ENCODE assay signal across 34 cellular contexts in the genomic region with DNA sequence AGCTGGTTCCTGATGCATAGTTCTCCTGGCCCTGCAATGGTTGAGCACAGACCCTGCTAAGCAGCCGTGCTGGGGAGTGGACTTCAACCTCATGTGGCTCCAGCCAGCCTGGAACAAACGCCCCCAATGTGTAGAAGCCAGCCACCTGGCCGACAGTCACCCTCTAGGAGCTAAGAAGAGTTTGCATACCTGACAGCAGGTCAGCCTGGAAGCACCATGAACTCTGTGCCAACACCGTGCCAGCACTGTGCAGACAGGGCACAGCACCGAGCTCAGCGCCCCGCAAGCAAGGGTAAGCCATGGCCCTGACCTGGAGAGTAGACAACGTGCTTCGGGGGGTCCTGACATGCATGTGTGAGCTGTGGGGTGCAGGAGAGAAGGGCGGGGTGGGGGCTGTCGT.
"Had no signal": no experiment of that assay in that cellular context is flagged by ENCODE, and none has a peak within 500 bp of the region (broad histone marks: within the 10 kb centered on the region; RNA-seq: fewer than 3 reads in every experiment).

No MANE protein-coding gene starts in this region.

- DNase-seq: activated CD4-positive, alpha-beta memory T cell treated with anti-CD3 and anti-CD28 coated beads, Interleukin-2, amount 10 ng/mL, durations not matched to agents 7 days and 5 days; activated CD4-positive, alpha-beta T cell treated with anti-CD3 and anti-CD28 coated beads for 1 hour; activated CD4-positive, alpha-beta T cell treated with anti-CD3 and anti-CD28 coated beads for 48 hours; activated CD4-positive, CD25-positive, alpha-beta regulatory T cell; activated CD8-positive, alpha-beta memory T cell treated with anti-CD3 and anti-CD28 coated beads for 24 hours; activated effector memory CD4-positive, alpha-beta T cell treated with anti-CD3 and anti-CD28 coated beads, Interleukin-2, amount 50 U/mL, for 16 hours; activated naive CD4-positive, alpha-beta T cell; activated T-cell treated with anti-CD3 and anti-CD28 coated beads, Interleukin-2, amount 50 U/mL, for 1 hour; activated T-cell treated with anti-CD3 and anti-CD28 coated beads, Interleukin-2, amount 50 U/mL, for 72 hours; adrenal gland; body of pancreas; NCI-H1105; NCI-H1436; NCI-H1694; NCI-H1930; NCI-H2171; NCI-H510A; NCI-H526; NCI-H748 treated with DMSO at 0.1 percent for 48 hours; NK-92 treated with Interleukin-12 subunit alpha and Interleukin-12 subunit beta, amount 100 ng/mL, for 24 hours; PC-3; RPMI8226; SHP77 treated with DMSO at 0.1 percent for 48 hours; SK-N-SH; T-cell; T-helper 2 cell; T-helper 9 cell had no signal

- ATAC-seq: activated naive CD4-positive, alpha-beta T cell treated with anti-CD3 and anti-CD28 coated beads, Interleukin-2, amount 50 U/mL, for 72 hours; activated T-cell treated with anti-CD3 and anti-CD28 coated beads, Interleukin-2, amount 50 U/mL, for 72 hours; activated T-helper 17 cell treated with anti-CD3 and anti-CD28 coated beads, Interleukin-2, amount 50 U/mL, for 72 hours; body of pancreas; PC-3; T-cell had no signal

- H3K9me3 Mint-ChIP-seq: activated CD4-positive, alpha-beta memory T cell treated with anti-CD3 and anti-CD28 coated beads, Interleukin-2, amount 10 ng/mL, durations not matched to agents 7 days and 5 days; activated naive CD4-positive, alpha-beta T cell treated with anti-CD3 and anti-CD28 coated beads, Interleukin-2, amount 50 U/mL, for 72 hours; activated T-cell treated with anti-CD3 and anti-CD28 coated beads, Interleukin-2, amount 50 U/mL, for 72 hours; activated T-helper 17 cell treated with anti-CD3 and anti-CD28 coated beads, Interleukin-2, amount 50 U/mL, for 72 hours; T-cell had no signal

- H3K9me3 ChIP-seq: adrenal gland, body of pancreas, breast epithelium, Peyer's patch, SJSA1, SK-N-SH had no signal

- H3K27ac ChIP-seq: adrenal gland, body of pancreas, breast epithelium, Peyer's patch, SJSA1, VCaP had no signal

- FAIRE-seq: astrocyte had no signal

- H3K4me3 Mint-ChIP-seq: activated CD4-positive, alpha-beta memory T cell treated with anti-CD3 and anti-CD28 coated beads, Interleukin-2, amount 10 ng/mL, durations not matched to agents 7 days and 5 days; activated T-cell treated with anti-CD3 and anti-CD28 coated beads, Interleukin-2, amount 50 U/mL, for 72 hours; activated T-helper 17 cell treated with anti-CD3 and anti-CD28 coated beads, Interleukin-2, amount 50 U/mL, for 72 hours; T-cell had no signal

- H3K4me3 ChIP-seq: adrenal gland, body of pancreas, breast epithelium, Peyer's patch, SJSA1 had no signal

- H3K4me2 ChIP-seq: SK-N-SH had no signal

- H3K36me3 Mint-ChIP-seq: activated naive CD4-positive, alpha-beta T cell treated with anti-CD3 and anti-CD28 coated beads, Interleukin-2, amount 50 U/mL, for 72 hours had no signal

- H3K27me3 Mint-ChIP-seq: activated CD4-positive, alpha-beta memory T cell treated with anti-CD3 and anti-CD28 coated beads, Interleukin-2, amount 10 ng/mL, durations not matched to agents 7 days and 5 days; activated T-helper 17 cell treated with anti-CD3 and anti-CD28 coated beads, Interleukin-2, amount 50 U/mL, for 72 hours; T-cell had no signal

- H3K27ac Mint-ChIP-seq: activated CD4-positive, alpha-beta memory T cell treated with anti-CD3 and anti-CD28 coated beads, Interleukin-2, amount 10 ng/mL, durations not matched to agents 7 days and 5 days; activated T-cell treated with anti-CD3 and anti-CD28 coated beads, Interleukin-2, amount 50 U/mL, for 72 hours had no signal

- H3K4me1 ChIP-seq: adrenal gland, breast epithelium, SJSA1 had no signal

- H3K9ac ChIP-seq: SK-N-SH had no signal

- H3K36me3 ChIP-seq: adrenal gland, breast epithelium, Peyer's patch, SJSA1 had no signal

- H3K27me3 ChIP-seq: adrenal gland, body of pancreas, breast epithelium, Peyer's patch, SJSA1 had no signal
